2 cellular contexts compared by ENCODE assay signal in the genomic region with DNA sequence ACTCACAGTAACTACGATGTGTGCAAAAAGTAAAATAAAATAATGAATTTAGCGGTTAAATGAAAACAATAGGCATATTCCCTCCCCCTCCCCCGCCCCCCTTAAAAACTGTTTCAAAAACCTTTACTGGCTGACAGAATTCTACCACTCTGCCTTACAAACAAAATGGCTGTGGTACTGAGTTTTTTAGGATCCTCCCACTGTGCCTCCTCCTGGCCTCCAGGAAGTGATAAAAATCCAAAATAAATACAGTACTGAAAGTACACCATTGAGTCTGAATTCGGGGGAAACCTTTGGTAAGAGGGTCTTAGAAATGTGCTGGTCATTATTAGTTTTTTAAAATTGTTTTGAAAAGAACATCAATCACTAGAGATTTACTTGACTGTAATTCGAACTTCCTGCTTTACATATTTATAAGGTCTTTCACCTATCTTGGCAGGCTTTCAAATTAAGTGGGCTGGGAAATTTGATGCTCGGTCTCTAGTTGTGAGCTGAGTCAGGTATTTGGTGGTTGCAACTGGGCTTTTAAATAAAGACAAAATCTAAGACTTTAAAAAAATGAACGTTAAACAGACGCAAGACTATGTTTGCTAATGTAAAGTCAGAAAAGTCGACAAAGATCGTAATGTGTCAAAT.
TF ChIP-seq lines count a peak whose summit lies in the region.

No MANE protein-coding gene starts in this region.

TF ChIP-seq in Ishikawa, 13 proteins besides CTCF, POLR2A, EP300 and RAD21:
- TF ChIP-seq, protein P1, sequence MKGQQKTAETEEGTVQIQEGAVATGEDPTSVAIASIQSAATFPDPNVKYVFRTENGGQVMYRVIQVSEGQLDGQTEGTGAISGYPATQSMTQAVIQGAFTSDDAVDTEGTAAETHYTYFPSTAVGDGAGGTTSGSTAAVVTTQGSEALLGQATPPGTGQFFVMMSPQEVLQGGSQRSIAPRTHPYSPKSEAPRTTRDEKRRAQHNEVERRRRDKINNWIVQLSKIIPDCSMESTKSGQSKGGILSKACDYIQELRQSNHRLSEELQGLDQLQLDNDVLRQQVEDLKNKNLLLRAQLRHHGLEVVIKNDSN (IDR thresholded peaks at IDR 0.05): no peak
- TF ChIP-seq, protein P2, sequence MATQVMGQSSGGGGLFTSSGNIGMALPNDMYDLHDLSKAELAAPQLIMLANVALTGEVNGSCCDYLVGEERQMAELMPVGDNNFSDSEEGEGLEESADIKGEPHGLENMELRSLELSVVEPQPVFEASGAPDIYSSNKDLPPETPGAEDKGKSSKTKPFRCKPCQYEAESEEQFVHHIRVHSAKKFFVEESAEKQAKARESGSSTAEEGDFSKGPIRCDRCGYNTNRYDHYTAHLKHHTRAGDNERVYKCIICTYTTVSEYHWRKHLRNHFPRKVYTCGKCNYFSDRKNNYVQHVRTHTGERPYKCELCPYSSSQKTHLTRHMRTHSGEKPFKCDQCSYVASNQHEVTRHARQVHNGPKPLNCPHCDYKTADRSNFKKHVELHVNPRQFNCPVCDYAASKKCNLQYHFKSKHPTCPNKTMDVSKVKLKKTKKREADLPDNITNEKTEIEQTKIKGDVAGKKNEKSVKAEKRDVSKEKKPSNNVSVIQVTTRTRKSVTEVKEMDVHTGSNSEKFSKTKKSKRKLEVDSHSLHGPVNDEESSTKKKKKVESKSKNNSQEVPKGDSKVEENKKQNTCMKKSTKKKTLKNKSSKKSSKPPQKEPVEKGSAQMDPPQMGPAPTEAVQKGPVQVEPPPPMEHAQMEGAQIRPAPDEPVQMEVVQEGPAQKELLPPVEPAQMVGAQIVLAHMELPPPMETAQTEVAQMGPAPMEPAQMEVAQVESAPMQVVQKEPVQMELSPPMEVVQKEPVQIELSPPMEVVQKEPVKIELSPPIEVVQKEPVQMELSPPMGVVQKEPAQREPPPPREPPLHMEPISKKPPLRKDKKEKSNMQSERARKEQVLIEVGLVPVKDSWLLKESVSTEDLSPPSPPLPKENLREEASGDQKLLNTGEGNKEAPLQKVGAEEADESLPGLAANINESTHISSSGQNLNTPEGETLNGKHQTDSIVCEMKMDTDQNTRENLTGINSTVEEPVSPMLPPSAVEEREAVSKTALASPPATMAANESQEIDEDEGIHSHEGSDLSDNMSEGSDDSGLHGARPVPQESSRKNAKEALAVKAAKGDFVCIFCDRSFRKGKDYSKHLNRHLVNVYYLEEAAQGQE (IDR thresholded peaks at IDR 0.05; ENCODE audit: low read depth): no peak
- TF ChIP-seq CREB1 (IDR thresholded peaks at IDR 0.05; ENCODE audit: low read depth) (no peak), YY1 (IDR thresholded peaks at IDR 0.05; ENCODE audit: low read depth) (peak; percentile 78), ZBTB7A (IDR thresholded peaks at IDR 0.05; ENCODE audit: low read depth) (no peak), EGR1 (IDR thresholded peaks at IDR 0.05) (no peak), TCF12 (IDR thresholded peaks at IDR 0.05; ENCODE audit: low read depth) (no peak), TEAD4 (IDR thresholded peaks at IDR 0.05) (no peak), FOXM1 (IDR thresholded peaks at IDR 0.05; ENCODE audit: borderline replicate concordance, low read depth) (no peak), TAF1 (IDR thresholded peaks at IDR 0.05; ENCODE audit: low read depth) (0 out of 2 replicates have a peak, but pooled peaks have one; percentile 10), NFIC (IDR thresholded peaks at IDR 0.05) (peak; percentile 70)
- TF ChIP-seq, protein P3, sequence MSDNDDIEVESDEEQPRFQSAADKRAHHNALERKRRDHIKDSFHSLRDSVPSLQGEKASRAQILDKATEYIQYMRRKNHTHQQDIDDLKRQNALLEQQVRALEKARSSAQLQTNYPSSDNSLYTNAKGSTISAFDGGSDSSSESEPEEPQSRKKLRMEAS (IDR thresholded peaks at IDR 0.05): no peak
TF ChIP-seq in Ishikawa: peak in this region for 3.

TF ChIP-seq in HepG2, 621 proteins besides CTCF, POLR2A, EP300 and RAD21 (continues in another document):
- TF ChIP-seq, protein P4, sequence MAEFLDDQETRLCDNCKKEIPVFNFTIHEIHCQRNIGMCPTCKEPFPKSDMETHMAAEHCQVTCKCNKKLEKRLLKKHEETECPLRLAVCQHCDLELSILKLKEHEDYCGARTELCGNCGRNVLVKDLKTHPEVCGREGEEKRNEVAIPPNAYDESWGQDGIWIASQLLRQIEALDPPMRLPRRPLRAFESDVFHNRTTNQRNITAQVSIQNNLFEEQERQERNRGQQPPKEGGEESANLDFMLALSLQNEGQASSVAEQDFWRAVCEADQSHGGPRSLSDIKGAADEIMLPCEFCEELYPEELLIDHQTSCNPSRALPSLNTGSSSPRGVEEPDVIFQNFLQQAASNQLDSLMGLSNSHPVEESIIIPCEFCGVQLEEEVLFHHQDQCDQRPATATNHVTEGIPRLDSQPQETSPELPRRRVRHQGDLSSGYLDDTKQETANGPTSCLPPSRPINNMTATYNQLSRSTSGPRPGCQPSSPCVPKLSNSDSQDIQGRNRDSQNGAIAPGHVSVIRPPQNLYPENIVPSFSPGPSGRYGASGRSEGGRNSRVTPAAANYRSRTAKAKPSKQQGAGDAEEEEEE (CRISPR knock-in tag; IDR thresholded peaks at IDR 0.05; ENCODE audit: borderline replicate concordance): no peak
- TF ChIP-seq ZNF546 (CRISPR knock-in tag; conservative IDR thresholded peaks at IDR 0.05): no peak
- no peak for TF ChIP-seq ZNF615 (CRISPR knock-in tag; IDR thresholded peaks at IDR 0.05; ENCODE audit: borderline replicate concordance)
- peak in 1 of 2 experiments; percentile 39; a peak in 1 of 4 replicates for TF ChIP-seq MAFK (conservative IDR thresholded peaks at IDR 0.05 in 1 of 2, IDR thresholded peaks at IDR 0.05 in 1 of 2; ENCODE audit: low read length in 2 of 2)
- TF ChIP-seq NCOA1 (CRISPR knock-in tag; IDR thresholded peaks at IDR 0.05): no peak
- TF ChIP-seq KAT8 (CRISPR knock-in tag; IDR thresholded peaks at IDR 0.05): peak; percentile 66; the same call in 1 of the 2 replicates
- TF ChIP-seq THYN1 (CRISPR knock-in tag; IDR thresholded peaks at IDR 0.05; ENCODE audit: borderline replicate concordance, low read depth): no peak
- TF ChIP-seq REPIN1 (CRISPR knock-in tag; IDR thresholded peaks at IDR 0.05; ENCODE audit: borderline replicate concordance, low read depth): no peak
- TF ChIP-seq MAFF (IDR thresholded peaks at IDR 0.05; ENCODE audit: low read depth, low read length): 0 out of 2 replicates have a peak, but pooled peaks have one; percentile 21
- TF ChIP-seq PRPF4 (IDR thresholded peaks at IDR 0.05; ENCODE audit: low read depth, low read length, poor library complexity, severe bottlenecking): no peak
- TF ChIP-seq SAP130 (CRISPR knock-in tag; IDR thresholded peaks at IDR 0.05; ENCODE audit: low read depth): 0 out of 2 replicates have a peak, but pooled peaks have one; percentile 39
- peak; percentile 72 for TF ChIP-seq YY1 (IDR thresholded peaks at IDR 0.05; ENCODE audit: insufficient read depth, insufficient replicate concordance, low read depth, low read length)
- TF ChIP-seq ELF3 (CRISPR knock-in tag; IDR thresholded peaks at IDR 0.05): peak; percentile 82
- TF ChIP-seq, protein P5, sequence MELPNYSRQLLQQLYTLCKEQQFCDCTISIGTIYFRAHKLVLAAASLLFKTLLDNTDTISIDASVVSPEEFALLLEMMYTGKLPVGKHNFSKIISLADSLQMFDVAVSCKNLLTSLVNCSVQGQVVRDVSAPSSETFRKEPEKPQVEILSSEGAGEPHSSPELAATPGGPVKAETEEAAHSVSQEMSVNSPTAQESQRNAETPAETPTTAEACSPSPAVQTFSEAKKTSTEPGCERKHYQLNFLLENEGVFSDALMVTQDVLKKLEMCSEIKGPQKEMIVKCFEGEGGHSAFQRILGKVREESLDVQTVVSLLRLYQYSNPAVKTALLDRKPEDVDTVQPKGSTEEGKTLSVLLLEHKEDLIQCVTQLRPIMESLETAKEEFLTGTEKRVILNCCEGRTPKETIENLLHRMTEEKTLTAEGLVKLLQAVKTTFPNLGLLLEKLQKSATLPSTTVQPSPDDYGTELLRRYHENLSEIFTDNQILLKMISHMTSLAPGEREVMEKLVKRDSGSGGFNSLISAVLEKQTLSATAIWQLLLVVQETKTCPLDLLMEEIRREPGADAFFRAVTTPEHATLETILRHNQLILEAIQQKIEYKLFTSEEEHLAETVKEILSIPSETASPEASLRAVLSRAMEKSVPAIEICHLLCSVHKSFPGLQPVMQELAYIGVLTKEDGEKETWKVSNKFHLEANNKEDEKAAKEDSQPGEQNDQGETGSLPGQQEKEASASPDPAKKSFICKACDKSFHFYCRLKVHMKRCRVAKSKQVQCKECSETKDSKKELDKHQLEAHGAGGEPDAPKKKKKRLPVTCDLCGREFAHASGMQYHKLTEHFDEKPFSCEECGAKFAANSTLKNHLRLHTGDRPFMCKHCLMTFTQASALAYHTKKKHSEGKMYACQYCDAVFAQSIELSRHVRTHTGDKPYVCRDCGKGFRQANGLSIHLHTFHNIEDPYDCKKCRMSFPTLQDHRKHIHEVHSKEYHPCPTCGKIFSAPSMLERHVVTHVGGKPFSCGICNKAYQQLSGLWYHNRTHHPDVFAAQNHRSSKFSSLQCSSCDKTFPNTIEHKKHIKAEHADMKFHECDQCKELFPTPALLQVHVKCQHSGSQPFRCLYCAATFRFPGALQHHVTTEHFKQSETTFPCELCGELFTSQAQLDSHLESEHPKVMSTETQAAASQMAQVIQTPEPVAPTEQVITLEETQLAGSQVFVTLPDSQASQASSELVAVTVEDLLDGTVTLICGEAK (IDR thresholded peaks at IDR 0.05): no peak
- TF ChIP-seq, protein P5 (CRISPR knock-in tag; IDR thresholded peaks at IDR 0.05): peak; percentile 81; the same call in 1 of the 2 replicates
- TF ChIP-seq HHEX (CRISPR knock-in tag; IDR thresholded peaks at IDR 0.05): no peak
- no peak for TF ChIP-seq STAG1 (CRISPR knock-in tag; IDR thresholded peaks at IDR 0.05)
- no peak for TF ChIP-seq ZIK1 (CRISPR knock-in tag; IDR thresholded peaks at IDR 0.05; ENCODE audit: borderline replicate concordance, low read depth)
- TF ChIP-seq, protein P6, sequence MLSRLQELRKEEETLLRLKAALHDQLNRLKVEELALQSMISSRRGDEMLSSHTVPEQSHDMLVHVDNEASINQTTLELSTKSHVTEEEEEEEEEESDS (CRISPR knock-in tag; IDR thresholded peaks at IDR 0.05; ENCODE audit: borderline replicate concordance): 0 out of 2 replicates have a peak, but pooled peaks have one; percentile 57
- TF ChIP-seq, protein P7, sequence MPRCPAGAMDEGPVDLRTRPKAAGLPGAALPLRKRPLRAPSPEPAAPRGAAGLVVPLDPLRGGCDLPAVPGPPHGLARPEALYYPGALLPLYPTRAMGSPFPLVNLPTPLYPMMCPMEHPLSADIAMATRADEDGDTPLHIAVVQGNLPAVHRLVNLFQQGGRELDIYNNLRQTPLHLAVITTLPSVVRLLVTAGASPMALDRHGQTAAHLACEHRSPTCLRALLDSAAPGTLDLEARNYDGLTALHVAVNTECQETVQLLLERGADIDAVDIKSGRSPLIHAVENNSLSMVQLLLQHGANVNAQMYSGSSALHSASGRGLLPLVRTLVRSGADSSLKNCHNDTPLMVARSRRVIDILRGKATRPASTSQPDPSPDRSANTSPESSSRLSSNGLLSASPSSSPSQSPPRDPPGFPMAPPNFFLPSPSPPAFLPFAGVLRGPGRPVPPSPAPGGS (CRISPR knock-in tag; IDR thresholded peaks at IDR 0.05): no peak
- 0 out of 2 replicates have a peak, but pooled peaks have one; percentile 7 for TF ChIP-seq POGZ (CRISPR knock-in tag; IDR thresholded peaks at IDR 0.05)
- TF ChIP-seq, protein P8, sequence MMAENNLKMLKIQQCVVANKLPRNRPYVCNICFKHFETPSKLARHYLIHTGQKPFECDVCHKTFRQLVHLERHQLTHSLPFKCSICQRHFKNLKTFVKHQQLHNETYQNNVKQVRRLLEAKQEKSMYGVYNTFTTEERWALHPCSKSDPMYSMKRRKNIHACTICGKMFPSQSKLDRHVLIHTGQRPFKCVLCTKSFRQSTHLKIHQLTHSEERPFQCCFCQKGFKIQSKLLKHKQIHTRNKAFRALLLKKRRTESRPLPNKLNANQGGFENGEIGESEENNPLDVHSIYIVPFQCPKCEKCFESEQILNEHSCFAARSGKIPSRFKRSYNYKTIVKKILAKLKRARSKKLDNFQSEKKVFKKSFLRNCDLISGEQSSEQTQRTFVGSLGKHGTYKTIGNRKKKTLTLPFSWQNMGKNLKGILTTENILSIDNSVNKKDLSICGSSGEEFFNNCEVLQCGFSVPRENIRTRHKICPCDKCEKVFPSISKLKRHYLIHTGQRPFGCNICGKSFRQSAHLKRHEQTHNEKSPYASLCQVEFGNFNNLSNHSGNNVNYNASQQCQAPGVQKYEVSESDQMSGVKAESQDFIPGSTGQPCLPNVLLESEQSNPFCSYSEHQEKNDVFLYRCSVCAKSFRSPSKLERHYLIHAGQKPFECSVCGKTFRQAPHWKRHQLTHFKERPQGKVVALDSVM (CRISPR knock-in tag; IDR thresholded peaks at IDR 0.05): 0 out of 2 replicates have a peak, but pooled peaks have one; percentile 21
- TF ChIP-seq ELF1 (CRISPR knock-in tag; IDR thresholded peaks at IDR 0.05): peak; percentile 62; the same call in 1 of the 2 replicates
- TF ChIP-seq CHD4 (IDR thresholded peaks at IDR 0.05; ENCODE audit: borderline replicate concordance, low read length): no peak
- TF ChIP-seq ZFAT (CRISPR knock-in tag; conservative IDR thresholded peaks at IDR 0.05): no peak
- TF ChIP-seq NCOR1 (IDR thresholded peaks at IDR 0.05; ENCODE audit: borderline replicate concordance, low read length): peak; percentile 19; the same call in 1 of the 2 replicates
